Comparison of ENCODE assay signal across 15 cellular contexts in genomic region chr7:75982306-75983064, GRCh38.
"Had no signal": no experiment of that assay in that cellular context is flagged by ENCODE, and none has a peak within 500 bp of the region (broad histone marks: within the 10 kb centered on the region; RNA-seq: fewer than 3 reads in every experiment).

No MANE protein-coding gene starts in this region.

- H3K27me3 Mint-ChIP-seq: activated CD4-positive, alpha-beta T cell treated with anti-CD3 and anti-CD28 coated beads for 36 hours; stimulated activated naive B cell treated with anti-CD40 and anti-IgM and Interleukin-4, amounts not matched to agents 10 μg/mL and 1 μg/mL and 100 μg/mL, for 72 hours; T-cell; type B pancreatic cell had no signal

- DNase-seq: activated CD4-positive, alpha-beta T cell treated with anti-CD3 and anti-CD28 coated beads for 36 hours; activated CD8-positive, alpha-beta memory T cell treated with anti-CD3 and anti-CD28 coated beads, Interleukin-2, amount 50 U/mL, for 48 hours; activated CD8-positive, alpha-beta T cell treated with anti-CD3 and anti-CD28 coated beads, Interleukin-2, amount 10 ng/mL, durations not matched to agents 7 days and 5 days; activated naive CD4-positive, alpha-beta T cell treated with anti-CD3 and anti-CD28 coated beads for 36 hours; caudate nucleus; dorsolateral prefrontal cortex; nephron progenitor cell; stimulated activated CD4-positive, alpha-beta T cell treated with anti-CD3 and anti-CD28 coated beads, Interleukin-1b, Interleukin-23, amount 100 ng/mL, for 48 hours; stimulated activated naive B cell treated with anti-CD40 and anti-IgM and Interleukin-4, amounts not matched to agents 10 μg/mL and 1 μg/mL and 100 μg/mL, for 72 hours; T-cell; WERI-Rb-1 had no signal

- ATAC-seq: activated CD4-positive, alpha-beta T cell treated with anti-CD3 and anti-CD28 coated beads for 36 hours; activated CD8-positive, alpha-beta T cell treated with anti-CD3 and anti-CD28 coated beads, Interleukin-2, amount 10 ng/mL, durations not matched to agents 7 days and 5 days; left lung; pancreas; T-cell had no signal

- H3K27ac ChIP-seq: left lung, pancreas, WERI-Rb-1 had no signal

- H3K9me3 Mint-ChIP-seq: activated naive CD4-positive, alpha-beta T cell treated with anti-CD3 and anti-CD28 coated beads for 36 hours; nephron progenitor cell; stimulated activated naive B cell treated with anti-CD40 and anti-IgM and Interleukin-4, amounts not matched to agents 10 μg/mL and 1 μg/mL and 100 μg/mL, for 72 hours; T-cell; type B pancreatic cell had no signal

- H3K27me3 ChIP-seq: dorsolateral prefrontal cortex, esophagus muscularis mucosa, left lung, pancreas had no signal

- H3K9me3 ChIP-seq: esophagus muscularis mucosa, left lung, pancreas had no signal

- H3K4me3 Mint-ChIP-seq: activated CD4-positive, alpha-beta T cell treated with anti-CD3 and anti-CD28 coated beads for 36 hours; activated CD8-positive, alpha-beta T cell treated with anti-CD3 and anti-CD28 coated beads, Interleukin-2, amount 10 ng/mL, durations not matched to agents 7 days and 5 days; activated naive CD4-positive, alpha-beta T cell treated with anti-CD3 and anti-CD28 coated beads for 36 hours; nephron progenitor cell; T-cell; type B pancreatic cell had no signal

- H3K27ac Mint-ChIP-seq: activated CD4-positive, alpha-beta T cell treated with anti-CD3 and anti-CD28 coated beads for 36 hours; activated CD8-positive, alpha-beta T cell treated with anti-CD3 and anti-CD28 coated beads, Interleukin-2, amount 10 ng/mL, durations not matched to agents 7 days and 5 days; activated naive CD4-positive, alpha-beta T cell treated with anti-CD3 and anti-CD28 coated beads for 36 hours; nephron progenitor cell; T-cell; type B pancreatic cell had no signal

- H3K4me1 Mint-ChIP-seq: activated CD4-positive, alpha-beta T cell treated with anti-CD3 and anti-CD28 coated beads for 36 hours; T-cell had no signal

- H3K4me3 ChIP-seq: dorsolateral prefrontal cortex, esophagus muscularis mucosa, left lung, pancreas had no signal

- H3K4me1 ChIP-seq: left lung, pancreas had no signal
